9 cellular contexts compared by ENCODE assay signal in genomic region chr17:80270836-80271235, GRCh38. TPM values are rescaled to one million over a fixed set of nuclear protein-coding genes. Genes with fewer than 3 reads are reported as not detected.
DNase-seq lines count a peak whose midpoint lies in the region; ATAC-seq lines count a peak whose summit lies in the region.
"Had no signal": no experiment of that assay in that cellular context is flagged by ENCODE, and none has a peak within 500 bp of the region (broad histone marks: within the 10 kb centered on the region; RNA-seq: fewer than 3 reads in every experiment).

No MANE protein-coding gene starts in this region.

- peaks cover 42% of the 10 kb centered on the region for H3K36me3 ChIP-seq in NT2/D1 (ENCODE audit: insufficient read depth, insufficient read length, low read length)
- peaks cover 24 to 45% (median 29%) of the 10 kb centered on the region in 3 experiments for H3K36me3 ChIP-seq in naive thymus-derived CD4-positive, alpha-beta T cell (ENCODE audit: control insufficient read depth in 2 of 3, insufficient read depth in 3 of 3, low read length in 3 of 3)

- intact Hi-C loops in naive thymus-derived CD4-positive, alpha-beta T cell (cut with micrococcal nuclease), result no loop called here

- DNase-seq in EH (ENCODE audit: low read depth) (peak; percentile 42), NT2/D1 (ENCODE audit: low read depth, low spot score) (peak; percentile 60), mucosa of gallbladder (ENCODE audit: low spot score) (no peak), kidney glomerular epithelial cell (lab: John Stamatoyannopoulos, UW) (no peak), NCI-H187 (lab: John Stamatoyannopoulos, UW) (no peak), MV-4-11 (lab: John Stamatoyannopoulos, UW) (no peak)
- no peak for DNase-seq in activated naive CD8-positive, alpha-beta T cell treated with anti-CD3 and anti-CD28 coated beads, Interleukin-2, amount 10 ng/mL, durations not matched to agents 7 days and 5 days
- peak in 6 of 9 donors; percentile 26 to 52 (median 36) for DNase-seq in naive thymus-derived CD4-positive, alpha-beta T cell

- CTCF ChIA-PET in naive thymus-derived CD4-positive, alpha-beta T cell (lab: Charles Lee), result no interaction called here

- H3K9ac ChIP-seq in NT2/D1 (ENCODE audit: insufficient read length, low read depth), result peak overlapping the region; percentile 28

- peaks cover 9% of the 10 kb centered on the region for H3K4me1 ChIP-seq in NT2/D1 (ENCODE audit: insufficient read depth, insufficient read length)
- H3K4me1 ChIP-seq in naive thymus-derived CD4-positive, alpha-beta T cell (ENCODE audit: control insufficient read depth in 2 of 2, insufficient read depth in 2 of 2, low read length in 2 of 2), result peaks cover 47 to 74% of the 10 kb centered on the region in 2 donors

- peaks cover 31% of the 10 kb centered on the region for H3K4me1 Mint-ChIP-seq in activated naive CD8-positive, alpha-beta T cell treated with anti-CD3 and anti-CD28 coated beads, Interleukin-2, amount 10 ng/mL, durations not matched to agents 7 days and 5 days
- peaks cover 15 to 40% (median 33%) of the 10 kb centered on the region in 7 donors for H3K4me1 Mint-ChIP-seq in naive thymus-derived CD4-positive, alpha-beta T cell

- H3K27ac ChIP-seq in naive thymus-derived CD4-positive, alpha-beta T cell (ENCODE audit: low read depth, low read length), result peak overlapping the region; percentile 30
- H3K27ac ChIP-seq: SK-N-MC had no signal

- no peak overlapping the region for H3K4me3 Mint-ChIP-seq in activated naive CD8-positive, alpha-beta T cell treated with anti-CD3 and anti-CD28 coated beads, Interleukin-2, amount 10 ng/mL, durations not matched to agents 7 days and 5 days
- H3K4me3 Mint-ChIP-seq in naive thymus-derived CD4-positive, alpha-beta T cell, result peak overlapping the region in 4 of 10 donors; percentile 19 to 76 (median 33)

- H3K27me3 Mint-ChIP-seq in activated naive CD8-positive, alpha-beta T cell treated with anti-CD3 and anti-CD28 coated beads, Interleukin-2, amount 10 ng/mL, durations not matched to agents 7 days and 5 days, result no peaks in the 10 kb centered on the region
- no peaks in the 10 kb centered on the region for H3K27me3 Mint-ChIP-seq in naive thymus-derived CD4-positive, alpha-beta T cell

- no peaks in the 10 kb centered on the region for H3K27me3 ChIP-seq in NT2/D1 (ENCODE audit: insufficient read depth, insufficient read length)
- no peaks in the 10 kb centered on the region for H3K27me3 ChIP-seq in naive thymus-derived CD4-positive, alpha-beta T cell (ENCODE audit: control insufficient read depth in 2 of 2, insufficient read depth in 2 of 2, low read length in 2 of 2)

- H3K9me3 ChIP-seq in NT2/D1 (ENCODE audit: insufficient read depth, low read length), result no peaks in the 10 kb centered on the region
- H3K9me3 ChIP-seq in naive thymus-derived CD4-positive, alpha-beta T cell (ENCODE audit: control insufficient read depth in 2 of 3, low read length in 3 of 3), result no peaks in the 10 kb centered on the region

- H3K9me3 Mint-ChIP-seq in activated naive CD8-positive, alpha-beta T cell treated with anti-CD3 and anti-CD28 coated beads, Interleukin-2, amount 10 ng/mL, durations not matched to agents 7 days and 5 days, result no peaks in the 10 kb centered on the region
- H3K9me3 Mint-ChIP-seq in naive thymus-derived CD4-positive, alpha-beta T cell, result no peaks in the 10 kb centered on the region

- H3K4me3 ChIP-seq in NT2/D1 (ENCODE audit: insufficient read length, low read depth), result no peak overlapping the region
- no peak overlapping the region for H3K4me3 ChIP-seq in naive thymus-derived CD4-positive, alpha-beta T cell (ENCODE audit: low read length)
- H3K4me3 ChIP-seq: SK-N-MC had no signal

- POLR2A ChIA-PET in activated naive CD8-positive, alpha-beta T cell treated with anti-CD3 and anti-CD28 coated beads, Interleukin-2, amount 10 ng/mL, durations not matched to agents 7 days and 5 days (lab: Charles Lee), result no interaction called here
- POLR2A ChIA-PET in naive thymus-derived CD4-positive, alpha-beta T cell (lab: Charles Lee), result interaction anchor here (1.0 to 1.5 kb wide), 2 partner anchors 10 to 14 kb away, joined by 3 to 8 read pairs; partner anchors contain the start of gene RNF213

- H3K36me3 Mint-ChIP-seq in activated naive CD8-positive, alpha-beta T cell treated with anti-CD3 and anti-CD28 coated beads, Interleukin-2, amount 10 ng/mL, durations not matched to agents 7 days and 5 days, result peaks cover 36% of the 10 kb centered on the region
- H3K36me3 Mint-ChIP-seq in naive thymus-derived CD4-positive, alpha-beta T cell, result peaks cover 0 to 34% (median 7%) of the 10 kb centered on the region in 5 donors

- ATAC-seq in activated naive CD8-positive, alpha-beta T cell treated with anti-CD3 and anti-CD28 coated beads, Interleukin-2, amount 10 ng/mL, durations not matched to agents 7 days and 5 days (ENCODE audit: low read depth), result peak; percentile 51
- ATAC-seq in naive thymus-derived CD4-positive, alpha-beta T cell, result peak; percentile 85

- H3K27ac Mint-ChIP-seq in activated naive CD8-positive, alpha-beta T cell treated with anti-CD3 and anti-CD28 coated beads, Interleukin-2, amount 10 ng/mL, durations not matched to agents 7 days and 5 days, result peak overlapping the region; percentile 72
- H3K27ac Mint-ChIP-seq in naive thymus-derived CD4-positive, alpha-beta T cell, result peak overlapping the region; percentile 58 to 92 (median 76)

RNA-seq across cellular contexts. Expression of gene RNF213, which starts 10.2 kb away (rescaled TPM):
- total RNA-seq in activated naive CD8-positive, alpha-beta T cell treated with anti-CD3 and anti-CD28 coated beads, Interleukin-2, amount 10 ng/mL, durations not matched to agents 7 days and 5 days, result 100 to 1,000 TPM; 488 TPM
- total RNA-seq in naive thymus-derived CD4-positive, alpha-beta T cell, result 100 to 1,000 TPM; 317 to 775 (median 426) TPM
- 10 to 100 TPM; 33.3 to 49.6 TPM for polyA plus RNA-seq in naive thymus-derived CD4-positive, alpha-beta T cell
- 147 TPM for total RNA-seq in mucosa of gallbladder

RNA-seq across cellular contexts. Expression of gene SLC26A11, which starts 50.6 kb away (rescaled TPM):
- total RNA-seq in activated naive CD8-positive, alpha-beta T cell treated with anti-CD3 and anti-CD28 coated beads, Interleukin-2, amount 10 ng/mL, durations not matched to agents 7 days and 5 days, result 10 to 100 TPM; 45.3 to 45.4 TPM
- total RNA-seq in naive thymus-derived CD4-positive, alpha-beta T cell, result 10 to 100 TPM in 4 of 5 experiments, 1 to 10 TPM in 1; 7.9 to 87.5 (median 67.5) TPM
- 1 to 10 TPM; 3.7 to 7.3 TPM for polyA plus RNA-seq in naive thymus-derived CD4-positive, alpha-beta T cell
- 16.3 TPM for total RNA-seq in mucosa of gallbladder

RNA-seq across cellular contexts. Expression of gene SGSH, which starts 50.7 kb away (rescaled TPM):
- 10 to 100 TPM; 51.3 to 57.1 TPM for total RNA-seq in activated naive CD8-positive, alpha-beta T cell treated with anti-CD3 and anti-CD28 coated beads, Interleukin-2, amount 10 ng/mL, durations not matched to agents 7 days and 5 days
- total RNA-seq in naive thymus-derived CD4-positive, alpha-beta T cell, result 100 to 1,000 TPM in 4 of 5 experiments, 10 to 100 TPM in 1; 32.8 to 181 (median 147) TPM
- polyA plus RNA-seq in naive thymus-derived CD4-positive, alpha-beta T cell, result 10 to 100 TPM; 31.1 to 55.2 TPM
- total RNA-seq in mucosa of gallbladder, result 64.8 TPM

Comparison
In these comparisons a context has a peak if more than half of its experiments do, and no peak if none do; other contexts are left out.
1. DNase-seq: peak in EH (single experiment), NT2/D1 (single experiment) and naive thymus-derived CD4-positive, alpha-beta T cell (6 of 9); none in activated naive CD8-positive, alpha-beta T cell treated with anti-CD3 and anti-CD28 coated beads, Interleukin-2, amount 10 ng/mL, durations not matched to agents 7 days and 5 days (single experiment), mucosa of gallbladder (single experiment), kidney glomerular epithelial cell (single experiment), NCI-H187 (0 of 2) and MV-4-11 (single experiment).